8 cellular contexts compared by ENCODE assay signal in the genomic region with DNA sequence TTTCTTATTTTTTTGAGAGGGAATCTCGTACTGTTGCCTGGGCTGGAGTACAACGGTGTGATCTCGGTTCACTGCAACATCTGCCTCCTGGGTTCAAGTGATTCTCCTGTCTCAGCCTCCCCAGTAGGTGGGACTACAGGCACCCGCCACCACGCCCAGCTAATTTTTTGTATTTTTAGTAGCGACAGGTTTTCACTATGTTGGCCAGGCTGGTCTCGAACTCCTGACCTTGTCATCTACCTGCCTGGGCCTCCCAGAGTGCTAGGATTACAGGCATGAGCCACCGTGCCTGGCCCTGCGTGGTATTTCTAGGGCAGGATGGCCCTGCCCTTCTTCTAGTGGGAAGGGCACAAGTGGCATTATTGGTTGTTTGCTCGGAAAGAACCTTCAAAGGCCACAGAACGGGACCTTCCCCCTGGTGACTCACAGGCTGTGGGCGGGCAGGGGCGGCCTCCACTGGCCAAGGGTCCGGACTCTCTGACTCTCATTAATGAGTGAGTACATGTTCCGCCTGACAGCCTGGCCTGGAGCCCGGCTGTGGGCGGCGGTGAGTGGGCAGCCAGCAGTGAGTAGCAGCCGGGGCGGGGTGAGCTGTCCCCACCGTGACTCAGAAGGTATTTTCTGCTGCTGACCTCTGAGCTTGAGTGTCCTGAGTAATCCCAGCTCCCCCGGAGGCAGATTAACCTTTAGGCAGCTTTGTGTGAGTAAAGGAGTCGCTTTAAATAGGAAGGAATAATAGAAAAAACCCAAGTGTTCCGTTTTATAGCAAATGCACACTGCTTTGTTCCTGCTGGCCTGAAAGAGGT. TPM values are rescaled to one million over a fixed set of nuclear protein-coding genes. Genes with fewer than 3 reads are reported as not detected.
DNase-seq lines count a peak whose midpoint lies in the region; FAIRE-seq and TF ChIP-seq lines count a peak whose summit lies in the region.

No MANE protein-coding gene starts in this region.

- H3K4me1 ChIP-seq in ectodermal cell (ENCODE audit: control insufficient read depth, insufficient read depth, low read length) (peaks cover 42% of the 10 kb centered on the region), mesendoderm (ENCODE audit: control insufficient read depth, low read depth, low read length) (peaks cover 8% of the 10 kb centered on the region)

- DNase-seq in GM04503 (ENCODE audit: low read depth) (peak; percentile 95), H54 (ENCODE audit: insufficient read length, low spot score) (peak; percentile 98), MV-4-11 (lab: John Stamatoyannopoulos, UW) (peak; percentile 95), mesendoderm (peak; percentile 53), NCI-H748 (lab: John Stamatoyannopoulos, UW; ENCODE audit: unreplicated experiment) (no peak)
- DNase-seq in activated CD4-positive, alpha-beta T cell treated with anti-CD3 and anti-CD28 coated beads, Interleukin-2, amount 50 U/mL, for 24 hours (ENCODE audit: low read depth in 1 of 2, low spot score in 1 of 2), result peak; percentile 51 to 52
- DNase-seq in stimulated activated CD8-positive, alpha-beta memory T cell treated with anti-CD3 and anti-CD28 coated beads, Interleukin-15, amount 100 ng/mL, for 24 hours (ENCODE audit: low read depth), result peak; percentile 49

- no peak overlapping the region for H3K18ac ChIP-seq in mesendoderm (ENCODE audit: low read length)

- H2BK120ac ChIP-seq in mesendoderm (ENCODE audit: low read depth, low read length), result no peak overlapping the region

- FAIRE-seq in H54 (lab: Jason Lieb, UNC), result peak; percentile 88

- no peak overlapping the region for H4K8ac ChIP-seq in mesendoderm (ENCODE audit: low read depth, low read length)

- no peak overlapping the region for H3K4ac ChIP-seq in mesendoderm (ENCODE audit: low read depth, low read length)

- H2BK15ac ChIP-seq in mesendoderm (replicated peaks; ENCODE audit: low read depth), result no peak overlapping the region

- H3K4me3 ChIP-seq in ectodermal cell (ENCODE audit: insufficient read depth, low read depth, low read length) (no peak overlapping the region), mesendoderm (ENCODE audit: low read length) (no peak overlapping the region)

- no peaks in the 10 kb centered on the region for H3K9me3 ChIP-seq in ectodermal cell (ENCODE audit: control insufficient read depth, low read length)

- H3K27me3 ChIP-seq in ectodermal cell (ENCODE audit: control insufficient read depth, insufficient read depth, low read length, poor library complexity, severe bottlenecking), result no peaks in the 10 kb centered on the region
- H3K27me3 ChIP-seq in mesendoderm (ENCODE audit: insufficient read depth, low read length, poor library complexity), result no peaks in the 10 kb centered on the region

- H3K36me3 ChIP-seq in ectodermal cell (ENCODE audit: control insufficient read depth, insufficient read depth, low read length) (no peaks in the 10 kb centered on the region), mesendoderm (ENCODE audit: control insufficient read depth, insufficient read depth, low read length) (no peaks in the 10 kb centered on the region)

- no peak overlapping the region for H3K9ac ChIP-seq in mesendoderm (ENCODE audit: low read length)

- H3K27ac ChIP-seq in ectodermal cell (ENCODE audit: insufficient read depth, low read depth, low read length, poor library complexity, severe bottlenecking) (peak overlapping the region; percentile 74), mesendoderm (ENCODE audit: low read depth, low read length) (no peak overlapping the region)

- TF ChIP-seq POLR2A in H54 (IDR thresholded peaks at IDR 0.05; ENCODE audit: low read depth, low read length), result no peak

- H3K23ac ChIP-seq in mesendoderm (ENCODE audit: low read length), result no peak overlapping the region

- H3K79me2 ChIP-seq in mesendoderm (ENCODE audit: control insufficient read depth, insufficient read depth, low read length), result peaks cover 78% of the 10 kb centered on the region

- H3K4me2 ChIP-seq in mesendoderm (ENCODE audit: low read length), result no peak overlapping the region

- no peak overlapping the region for H4K5ac ChIP-seq in mesendoderm (ENCODE audit: low read length)

- peaks cover 23% of the 10 kb centered on the region for H3K79me1 ChIP-seq in mesendoderm (ENCODE audit: low read length)

- H2AK5ac ChIP-seq in mesendoderm (ENCODE audit: low read length), result no peak overlapping the region

- 57% methylated on average over 24 of the region's 24 CpGs for WGBS in ectodermal cell, 2 experiments
- no CpG with 5 or more reads among the region's 24 CpGs for WGBS in mesendoderm (ENCODE audit: extremely low coverage, insufficient coverage, low lambda C conversion rate)

- H2BK5ac ChIP-seq in mesendoderm (ENCODE audit: low read length), result no peak overlapping the region

- no peak overlapping the region for H3K56ac ChIP-seq in mesendoderm (ENCODE audit: low read length)

RNA-seq across cellular contexts. Expression of a gene that starts 5.1 kb away (rescaled TPM):
- 80.9 TPM for polyA plus RNA-seq in ectodermal cell (2013, experiment 1 of 4)
- polyA plus RNA-seq in ectodermal cell (2013, experiment 2 of 4), result 81.3 TPM
- 66.7 TPM for polyA plus RNA-seq in ectodermal cell (2013, experiment 3 of 4)
- 70.0 TPM for polyA plus RNA-seq in ectodermal cell (2013, experiment 4 of 4)
- polyA plus RNA-seq in mesendoderm (2013, experiment 1 of 2), result 33.0 TPM
- polyA plus RNA-seq in mesendoderm (2013, experiment 2 of 2), result 33.1 TPM

RNA-seq across cellular contexts. Expression of a gene that starts 17.5 kb away (rescaled TPM):
- polyA plus RNA-seq in ectodermal cell (2013, experiment 1 of 4), result 169 TPM
- polyA plus RNA-seq in ectodermal cell (2013, experiment 2 of 4), result 160 TPM
- polyA plus RNA-seq in ectodermal cell (2013, experiment 3 of 4), result 107 TPM
- polyA plus RNA-seq in ectodermal cell (2013, experiment 4 of 4), result 117 TPM
- polyA plus RNA-seq in mesendoderm (2013, experiment 1 of 2), result 92.2 TPM
- polyA plus RNA-seq in mesendoderm (2013, experiment 2 of 2), result 92.6 TPM
